Comparison of ENCODE assay signal across 9 cellular contexts in genomic region chr9:35726876-35727438, GRCh38. TPM values are rescaled to one million over a fixed set of nuclear protein-coding genes. Genes with fewer than 3 reads are reported as not detected.
DNase-seq lines count a peak whose midpoint lies in the region; ATAC-seq and TF ChIP-seq lines count a peak whose summit lies in the region.
"Had no signal": no experiment of that assay in that cellular context is flagged by ENCODE, and none has a peak within 500 bp of the region (broad histone marks: within the 10 kb centered on the region; RNA-seq: fewer than 3 reads in every experiment).

No MANE protein-coding gene starts in this region.

- H3K4me3 Mint-ChIP-seq in T-cell (peak overlapping the region in 2 of 3 donors; percentile 26 to 34), endodermal cell (no peak overlapping the region)
- H3K4me3 Mint-ChIP-seq in naive thymus-derived CD8-positive, alpha-beta T cell: peak overlapping the region in 4 of 10 donors; percentile 51 to 81 (median 66)

- DNase-seq in AG09309 (ENCODE audit: low read depth) (peak; percentile 29), T-cell (peak in 31 of 34 experiments; percentile 23 to 68 (median 45)), endodermal cell (no peak), NCI-H128 (lab: John Stamatoyannopoulos, UW; ENCODE audit: unreplicated experiment) (no peak), PC-9 (no peak)
- peak in 9 of 10 donors; percentile 29 to 79 (median 51) for DNase-seq in naive thymus-derived CD8-positive, alpha-beta T cell

- peak overlapping the region; percentile 60 for H3K9ac ChIP-seq in endodermal cell (ENCODE audit: extremely low read depth, low read length, poor library complexity, severe bottlenecking)

- H3K4me2 ChIP-seq in PC-9: no peak overlapping the region

- WGBS in endodermal cell (ENCODE audit: insufficient coverage in 1 of 2, insufficient read length in 1 of 2), 2 experiments: 67 to 86% methylated on average over 1 to 4 of the region's 4 CpGs

- H3K27ac Mint-ChIP-seq in T-cell (no peak overlapping the region), endodermal cell (no peak overlapping the region)
- peak overlapping the region in 6 of 10 donors; percentile 3 to 89 (median 80) for H3K27ac Mint-ChIP-seq in naive thymus-derived CD8-positive, alpha-beta T cell

- no peak overlapping the region for H2AFZ ChIP-seq in PC-9

- H3F3A ChIP-seq in PC-9 (ENCODE audit: insufficient read depth, low read depth): peaks cover 11% of the 10 kb centered on the region; the same call in 1 of the 2 replicates

- peaks cover 3 to 7% (median 6%) of the 10 kb centered on the region in 3 donors for H3K4me1 Mint-ChIP-seq in T-cell
- peaks cover 13% of the 10 kb centered on the region for H3K4me1 Mint-ChIP-seq in endodermal cell
- H3K4me1 Mint-ChIP-seq in naive thymus-derived CD8-positive, alpha-beta T cell: peaks cover 0 to 25% (median 5%) of the 10 kb centered on the region in 4 donors

- intact Hi-C loops in PC-9 (cut with micrococcal nuclease; ENCODE audit: unreplicated experiment): no loop called here

- peaks cover 6% of the 10 kb centered on the region; the same call in 1 of the 2 replicates for H4K20me1 ChIP-seq in PC-9 (ENCODE audit: insufficient read depth)

- H3K9me3 ChIP-seq in endodermal cell (ENCODE audit: control insufficient read depth, low read length) (no peaks in the 10 kb centered on the region), PC-9 (ENCODE audit: insufficient read depth, low read depth) (no peaks in the 10 kb centered on the region)

- no peaks in the 10 kb centered on the region for H3K27me3 Mint-ChIP-seq in T-cell
- H3K27me3 Mint-ChIP-seq in endodermal cell (ENCODE audit: insufficient read depth): no peaks in the 10 kb centered on the region
- no peaks in the 10 kb centered on the region for H3K27me3 Mint-ChIP-seq in naive thymus-derived CD8-positive, alpha-beta T cell

- ATAC-seq in GM18858 (IDR thresholded peaks at IDR 0.05; ENCODE audit: unreplicated experiment): peak; percentile 34
- peak; percentile 61 to 72 (median 64) for ATAC-seq in T-cell (replicated peaks in 1 of 4)
- ATAC-seq in naive thymus-derived CD8-positive, alpha-beta T cell: peak; percentile 63 to 80
- no peak for ATAC-seq in GM21447 (IDR thresholded peaks at IDR 0.05; ENCODE audit: unreplicated experiment)

- H3K36me3 Mint-ChIP-seq in T-cell: peaks cover 33% of the 10 kb centered on the region
- H3K36me3 Mint-ChIP-seq in endodermal cell (ENCODE audit: low read depth): peaks cover 36% of the 10 kb centered on the region
- H3K36me3 Mint-ChIP-seq in naive thymus-derived CD8-positive, alpha-beta T cell: peaks cover 0 to 46% (median 0%) of the 10 kb centered on the region in 3 donors

- H3K4me3 ChIP-seq in AG09309 (ENCODE audit: control insufficient read depth, low read depth, low read length): peak overlapping the region; percentile 4
- peak overlapping the region; percentile 97 for H3K4me3 ChIP-seq in endodermal cell (ENCODE audit: low read length)
- no peak overlapping the region for H3K4me3 ChIP-seq in PC-9

- peak; percentile 37 for TF ChIP-seq CTCF in AG09309 (IDR thresholded peaks at IDR 0.05; ENCODE audit: control insufficient read depth, insufficient read depth, low read depth, low read length, missing control alignments)
- no peak for TF ChIP-seq CTCF in endodermal cell (conservative IDR thresholded peaks at IDR 0.05)
- no peak for TF ChIP-seq CTCF in PC-9 (conservative IDR thresholded peaks at IDR 0.05)

- no peaks in the 10 kb centered on the region for H3K9me2 ChIP-seq in PC-9 (ENCODE audit: insufficient read depth)

- BruUV-seq in PC-9 (replicated peaks; lab: Mats Ljungman, UMichigan): no TSS peak

- H3K27ac ChIP-seq in endodermal cell (ENCODE audit: low read depth, low read length): no peak overlapping the region
- no peak overlapping the region for H3K27ac ChIP-seq in PC-9

- CTCF ChIA-PET in T-cell (lab: Charles Lee) (interaction anchor here (0.6 to 2.5 kb wide), 6 partner anchors 21 to 123 kb away, joined by 3 to 10 read pairs (median 4); partner anchors contain the start of genes CCDC107 (in 1 of the 2), GBA2 (in 1 of the 2), RGP1 (in 1 of the 2) and RMRP (in 1 of the 2)), PC-9 (lab: Charles Lee) (interaction anchor here (1.2 kb wide), 1 partner anchor 62 kb away, joined by 5 read pairs; the partner anchor contains the start of gene ARHGEF39)

- POLR2A ChIA-PET in T-cell (lab: Charles Lee) (no interaction called here), PC-9 (lab: Charles Lee; ENCODE audit: unreplicated experiment) (no interaction called here)
- POLR2A ChIA-PET in naive thymus-derived CD8-positive, alpha-beta T cell (lab: Charles Lee): interaction anchor here (0.6 to 3.3 kb wide), 10 partner anchors 11 to 122 kb away, joined by 3 to 14 read pairs (median 4); partner anchors contain the start of genes CCDC107, RGP1, RMRP and SIT1

- H3K79me2 ChIP-seq in PC-9 (ENCODE audit: low read depth): peaks cover 49% of the 10 kb centered on the region

- H3K36me3 ChIP-seq in endodermal cell (ENCODE audit: control insufficient read depth, insufficient read depth, low read length) (peaks cover 42% of the 10 kb centered on the region), PC-9 (ENCODE audit: low read depth) (no peaks in the 10 kb centered on the region)

- H3K9me3 Mint-ChIP-seq in T-cell (no peaks in the 10 kb centered on the region), endodermal cell (no peaks in the 10 kb centered on the region)
- H3K9me3 Mint-ChIP-seq in naive thymus-derived CD8-positive, alpha-beta T cell: no peaks in the 10 kb centered on the region

- H3K27me3 ChIP-seq in endodermal cell (ENCODE audit: control insufficient read depth, insufficient read depth, low read length, poor library complexity, severe bottlenecking) (no peaks in the 10 kb centered on the region), PC-9 (ENCODE audit: insufficient read depth, low read depth) (no peaks in the 10 kb centered on the region)

- H3K4me1 ChIP-seq in endodermal cell (ENCODE audit: control insufficient read depth, insufficient read depth, low read length): peaks cover 13% of the 10 kb centered on the region
- H3K4me1 ChIP-seq in PC-9 (replicated peaks; ENCODE audit: insufficient read depth): peaks cover 36% of the 10 kb centered on the region

RNA-seq across cellular contexts. Expression of gene TLN1, which starts 5.0 kb away (rescaled TPM):
- total RNA-seq in T-cell (100 to 1,000 TPM; 229 to 366 (median 294) TPM), endodermal cell (100 to 1,000 TPM; 117 to 123 TPM), PC-9 (2021) (101 and 114 TPM in 2 replicates)
- 48.3 TPM for polyA plus RNA-seq in endodermal cell (2013, experiment 1 of 2)
- 50.9 TPM for polyA plus RNA-seq in endodermal cell (2013, experiment 2 of 2)
- total RNA-seq in naive thymus-derived CD8-positive, alpha-beta T cell: 100 to 1,000 TPM; 204 to 233 TPM
- polyA plus RNA-seq in naive thymus-derived CD8-positive, alpha-beta T cell: 10 to 100 TPM; 32.9 to 88.9 (median 36.4) TPM

RNA-seq across cellular contexts. Expression of gene CREB3, which starts 5.5 kb away (rescaled TPM):
- 10 to 100 TPM; 15.9 to 22.6 (median 19.3) TPM for total RNA-seq in T-cell
- total RNA-seq in endodermal cell: 10 to 100 TPM; 28.1 to 33.6 TPM
- polyA plus RNA-seq in endodermal cell (2013, experiment 1 of 2): 31.0 TPM
- polyA plus RNA-seq in endodermal cell (2013, experiment 2 of 2): 28.4 TPM
- total RNA-seq in naive thymus-derived CD8-positive, alpha-beta T cell: 10 to 100 TPM; 17.1 to 19.5 TPM
- polyA plus RNA-seq in naive thymus-derived CD8-positive, alpha-beta T cell: 10 to 100 TPM; 29.8 to 40.3 (median 33.1) TPM
- total RNA-seq in PC-9 (2021): 22.4 and 23.6 TPM in 2 replicates

RNA-seq across cellular contexts. Expression of gene GBA2, which starts 22.1 kb away (rescaled TPM):
- 10 to 100 TPM; 35.4 to 63.3 (median 60.1) TPM for total RNA-seq in T-cell
- total RNA-seq in endodermal cell: 100 to 1,000 TPM; 107 to 117 TPM
- 73.2 TPM for polyA plus RNA-seq in endodermal cell (2013, experiment 1 of 2)
- 61.5 TPM for polyA plus RNA-seq in endodermal cell (2013, experiment 2 of 2)
- total RNA-seq in naive thymus-derived CD8-positive, alpha-beta T cell: 10 to 100 TPM; 56.7 to 65.4 TPM
- 10 to 100 TPM; 14.8 to 28.3 (median 22.0) TPM for polyA plus RNA-seq in naive thymus-derived CD8-positive, alpha-beta T cell
- 25.0 and 29.6 TPM in 2 replicates for total RNA-seq in PC-9 (2021)

RNA-seq across cellular contexts. Expression of gene RGP1, which starts 22.1 kb away (rescaled TPM):
- total RNA-seq in T-cell: 10 to 100 TPM; 20.6 to 36.5 (median 33.5) TPM
- total RNA-seq in endodermal cell: 10 to 100 TPM; 24.6 to 30.1 TPM
- polyA plus RNA-seq in endodermal cell (2013, experiment 1 of 2): 21.1 TPM
- polyA plus RNA-seq in endodermal cell (2013, experiment 2 of 2): 20.2 TPM
- total RNA-seq in naive thymus-derived CD8-positive, alpha-beta T cell: 10 to 100 TPM; 30.7 to 31.7 TPM
- 1 to 10 TPM; 6.8 to 9.6 (median 8.1) TPM for polyA plus RNA-seq in naive thymus-derived CD8-positive, alpha-beta T cell
- total RNA-seq in PC-9 (2021): 21.8 and 25.1 TPM in 2 replicates

RNA-seq across cellular contexts. Expression of gene MSMP, which starts 27.1 kb away (rescaled TPM):
- 1 to 10 TPM in 3 of 5 donors, not detected in 2; 1.6 to 5.1 (median 1.6) TPM for total RNA-seq in T-cell
- under 1 TPM in 1 of 2 donors, not detected in 1; 0.66 TPM for total RNA-seq in endodermal cell
- not detected for polyA plus RNA-seq in endodermal cell (2013, experiment 1 of 2)
- polyA plus RNA-seq in endodermal cell (2013, experiment 2 of 2): not detected
- 1 to 10 TPM in 1 of 2 experiments, under 1 TPM in 1; 0.88 to 1.7 TPM for total RNA-seq in naive thymus-derived CD8-positive, alpha-beta T cell
- polyA plus RNA-seq in naive thymus-derived CD8-positive, alpha-beta T cell: 1 to 10 TPM in 1 of 3 donors, not detected in 2; 1.3 TPM
- total RNA-seq in PC-9 (2021): not detected in 2 replicates
- polyA plus RNA-seq: neural cell had no signal

Comparison
In these comparisons a context has a peak if more than half of its experiments do, and no peak if none do; other contexts are left out.
1. DNase-seq: peak in AG09309 (single experiment), T-cell (31 of 34) and naive thymus-derived CD8-positive, alpha-beta T cell (9 of 10); none in endodermal cell (single experiment), NCI-H128 (single experiment) and PC-9 (0 of 2).
2. H3K27ac Mint-ChIP-seq: peak in naive thymus-derived CD8-positive, alpha-beta T cell (6 of 10); none in T-cell (0 of 2) and endodermal cell (single experiment).